In the genomic region with DNA sequence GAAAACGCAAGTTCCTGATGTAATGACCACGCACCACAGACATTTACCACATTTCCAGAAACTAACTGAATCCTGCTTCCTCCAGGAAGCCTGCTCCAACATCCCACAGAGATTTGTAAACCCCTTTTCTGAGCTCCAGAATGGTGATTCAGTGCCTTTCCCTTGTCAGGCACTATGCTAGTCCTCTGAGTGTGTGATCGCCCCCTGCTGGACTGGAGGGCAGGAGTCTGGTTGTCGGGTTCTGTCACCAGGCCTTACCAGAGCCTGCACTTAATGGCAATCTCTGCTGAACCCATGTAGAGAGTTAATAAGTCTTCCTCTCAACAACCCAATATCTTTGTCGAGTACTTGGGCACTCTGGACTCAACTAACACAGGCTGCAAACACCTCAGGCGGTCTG, we compare ENCODE assay signal across 9 cellular contexts.
A peak's percentile ranks its signal among the peaks of the same experiment; 100 is the strongest.
DNase-seq lines count a peak whose midpoint lies in the region; ATAC-seq lines count a peak whose summit lies in the region.
"Had no signal": no experiment of that assay in that cellular context is flagged by ENCODE, and none has a peak within 500 bp of the region (broad histone marks: within the 10 kb centered on the region; RNA-seq: fewer than 3 reads in every experiment).

No MANE protein-coding gene starts in this region.

- DNase-seq in MV-4-11 (lab: John Stamatoyannopoulos, UW) (peak; percentile 25), HK-2 (ENCODE audit: unreplicated experiment) (no peak)
- DNase-seq in activated T-cell treated with anti-CD3 and anti-CD28 coated beads, Interleukin-2, amount 50 U/mL, for 48 hours = peak; percentile 87 to 91
- peak; percentile 60 for DNase-seq in stimulated activated CD4-positive, alpha-beta T cell treated with anti-CD3 and anti-CD28 coated beads, Interleukin-15, amount 100 ng/mL, for 24 hours
- DNase-seq: hypothalamus, sigmoid colon had no signal

- ATAC-seq in GM18861 (IDR thresholded peaks at IDR 0.05; ENCODE audit: unreplicated experiment) = peak; percentile 63
- ATAC-seq in HG02870 (IDR thresholded peaks at IDR 0.05; ENCODE audit: unreplicated experiment) = no peak
- no peak for ATAC-seq in GM18909 (IDR thresholded peaks at IDR 0.05; ENCODE audit: poor library complexity, unreplicated experiment)
